ENCODE assay signal across 18 cellular contexts in the genomic region with DNA sequence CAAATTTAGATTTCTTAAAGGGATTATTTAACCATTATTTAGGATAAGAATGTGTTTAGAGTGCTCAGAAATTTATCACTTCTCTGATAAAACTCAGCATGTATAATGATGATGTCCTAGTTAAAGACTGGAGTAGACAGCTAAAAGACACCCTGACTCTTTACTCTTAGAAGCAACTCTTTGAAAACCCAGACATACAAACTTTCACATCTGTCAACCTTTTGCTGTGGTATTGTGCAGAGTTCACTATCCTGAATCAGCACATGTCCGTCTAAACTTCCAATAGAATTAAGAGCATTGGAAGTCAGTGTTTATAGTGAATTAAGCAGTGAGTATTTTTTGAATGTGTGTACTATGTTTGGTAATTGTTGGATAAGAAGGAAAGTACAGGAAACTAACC. TPM values are rescaled to one million over a fixed set of nuclear protein-coding genes. Genes with fewer than 3 reads are reported as not detected.
A peak's percentile ranks its signal among the peaks of the same experiment; 100 is the strongest.
DNase-seq lines count a peak whose midpoint lies in the region; ATAC-seq and TF ChIP-seq lines count a peak whose summit lies in the region.
"Had no signal": no experiment of that assay in that cellular context is flagged by ENCODE, and none has a peak within 500 bp of the region (broad histone marks: within the 10 kb centered on the region; RNA-seq: fewer than 3 reads in every experiment).

No MANE protein-coding gene starts in this region.

- ATAC-seq in activated T-cell treated with anti-CD3 and anti-CD28 coated beads, Interleukin-2, amount 50 U/mL, for 72 hours (replicated peaks in 1 of 2): no peak
- ATAC-seq in activated T-helper 17 cell treated with anti-CD3 and anti-CD28 coated beads, Interleukin-2, amount 50 U/mL, for 72 hours (replicated peaks): no peak
- ATAC-seq: Panc1, Right ventricle myocardium inferior had no signal

- H3F3A ChIP-seq in smooth muscle cell (ENCODE audit: low read depth): no peaks in the 10 kb centered on the region

- H3K79me2 ChIP-seq in Karpas-422 (ENCODE audit: low read length) (peaks cover 100% of the 10 kb centered on the region), smooth muscle cell (ENCODE audit: low read depth) (peaks cover 62% of the 10 kb centered on the region)

- no peaks in the 10 kb centered on the region for H3K36me3 ChIP-seq in Karpas-422 (ENCODE audit: insufficient read depth, low read length)
- H3K36me3 ChIP-seq in smooth muscle cell (ENCODE audit: low read depth): no peaks in the 10 kb centered on the region
- H3K36me3 ChIP-seq in WERI-Rb-1: no peaks in the 10 kb centered on the region
- H3K36me3 ChIP-seq: HAP-1 had no signal

- H3K27me3 Mint-ChIP-seq in activated T-cell treated with anti-CD3 and anti-CD28 coated beads, Interleukin-2, amount 50 U/mL, for 72 hours (ENCODE audit: low read depth): no peaks in the 10 kb centered on the region
- H3K27me3 Mint-ChIP-seq in activated T-cell treated with anti-CD3 and anti-CD28 coated beads, Interleukin-2, amount 50 U/mL, for 24 hours: no peaks in the 10 kb centered on the region
- H3K27me3 Mint-ChIP-seq in activated T-helper 17 cell treated with anti-CD3 and anti-CD28 coated beads, Interleukin-2, amount 50 U/mL, for 72 hours: no peaks in the 10 kb centered on the region

- H4K20me1 ChIP-seq in Karpas-422 (ENCODE audit: insufficient read depth, low read depth, low read length) (peaks cover 23% of the 10 kb centered on the region), smooth muscle cell (ENCODE audit: low read depth) (no peaks in the 10 kb centered on the region)

- H3K9me3 ChIP-seq in Karpas-422 (ENCODE audit: low read length) (no peaks in the 10 kb centered on the region), smooth muscle cell (replicated peaks; ENCODE audit: low read depth) (no peaks in the 10 kb centered on the region), WERI-Rb-1 (ENCODE audit: severe bottlenecking) (no peaks in the 10 kb centered on the region)
- H3K9me3 ChIP-seq: HAP-1, SK-N-SH had no signal

- H3K36me3 Mint-ChIP-seq in activated T-cell treated with anti-CD3 and anti-CD28 coated beads, Interleukin-2, amount 50 U/mL, for 72 hours (ENCODE audit: insufficient read depth in 2 of 2): no peaks in the 10 kb centered on the region
- no peaks in the 10 kb centered on the region for H3K36me3 Mint-ChIP-seq in activated T-cell treated with anti-CD3 and anti-CD28 coated beads, Interleukin-2, amount 50 U/mL, for 24 hours (ENCODE audit: low read depth)
- H3K36me3 Mint-ChIP-seq in activated T-helper 17 cell treated with anti-CD3 and anti-CD28 coated beads, Interleukin-2, amount 50 U/mL, for 72 hours (ENCODE audit: low read depth): no peaks in the 10 kb centered on the region

- H3K4me3 ChIP-seq in Karpas-422 (ENCODE audit: low read length): no peak overlapping the region
- H3K4me3 ChIP-seq in smooth muscle cell: no peak overlapping the region
- H3K4me3 ChIP-seq in WERI-Rb-1 (ENCODE audit: low read depth, low read length): no peak overlapping the region
- H3K4me3 ChIP-seq: HAP-1 had no signal

- H3K9ac ChIP-seq in Karpas-422 (ENCODE audit: low read length) (no peak overlapping the region), smooth muscle cell (ENCODE audit: low read depth) (no peak overlapping the region)
- H3K9ac ChIP-seq: SK-N-SH had no signal

- H3K27me3 ChIP-seq in Karpas-422 (ENCODE audit: low read length): no peaks in the 10 kb centered on the region
- no peaks in the 10 kb centered on the region for H3K27me3 ChIP-seq in smooth muscle cell (ENCODE audit: low read depth)
- H3K27me3 ChIP-seq in WERI-Rb-1 (ENCODE audit: insufficient read depth, low read depth, severe bottlenecking): no peaks in the 10 kb centered on the region

- TF ChIP-seq CTCF in smooth muscle cell (IDR thresholded peaks at IDR 0.05; ENCODE audit: borderline replicate concordance, insufficient read depth, poor library complexity, severe bottlenecking): no peak
- TF ChIP-seq CTCF in WERI-Rb-1 (IDR thresholded peaks at IDR 0.05; ENCODE audit: low read depth, low read length): no peak

- WGBS in smooth muscle cell (ENCODE audit: low lambda C conversion rate): 46% methylated on average over 1 of the region's 1 CpG

- no peaks in the 10 kb centered on the region for H3K9me3 Mint-ChIP-seq in activated T-cell treated with anti-CD3 and anti-CD28 coated beads, Interleukin-2, amount 50 U/mL, for 72 hours
- H3K9me3 Mint-ChIP-seq in activated T-cell treated with anti-CD3 and anti-CD28 coated beads, Interleukin-2, amount 50 U/mL, for 24 hours: no peaks in the 10 kb centered on the region
- no peaks in the 10 kb centered on the region for H3K9me3 Mint-ChIP-seq in activated T-helper 17 cell treated with anti-CD3 and anti-CD28 coated beads, Interleukin-2, amount 50 U/mL, for 72 hours

- DNase-seq in activated T-cell treated with anti-CD3 and anti-CD28 coated beads, Interleukin-2, amount 50 U/mL, for 72 hours: no peak
- no peak for DNase-seq in activated T-cell treated with anti-CD3 and anti-CD28 coated beads, Interleukin-2, amount 50 U/mL, for 24 hours
- no peak for DNase-seq in Karpas-422
- no peak for DNase-seq in smooth muscle cell (lab: John Stamatoyannopoulos, UW; ENCODE audit: unreplicated experiment)
- no peak for DNase-seq in cerebellum (ENCODE audit: low spot score)
- DNase-seq in WERI-Rb-1: no peak
- no peak for DNase-seq in MV-4-11 (lab: John Stamatoyannopoulos, UW)
- DNase-seq: C1 segment of cervical spinal cord, COR-L47, IMR-90, NCI-H1417, NCI-H187 treated with DMSO at 0.1 percent for 48 hours, NCI-H774, SK-N-SH had no signal

- H3K4me2 ChIP-seq in Karpas-422 (ENCODE audit: low read depth, low read length, poor library complexity, severe bottlenecking) (peak overlapping the region; percentile 53), smooth muscle cell (no peak overlapping the region)
- H3K4me2 ChIP-seq: SK-N-SH had no signal

- H3K27ac ChIP-seq in Karpas-422 (ENCODE audit: low read length) (peak overlapping the region; percentile 57), smooth muscle cell (ENCODE audit: low read depth) (peak overlapping the region; percentile 48), WERI-Rb-1 (no peak overlapping the region)

- H3K27ac Mint-ChIP-seq in activated T-cell treated with anti-CD3 and anti-CD28 coated beads, Interleukin-2, amount 50 U/mL, for 72 hours: peak overlapping the region; percentile 7
- no peak overlapping the region for H3K27ac Mint-ChIP-seq in activated T-cell treated with anti-CD3 and anti-CD28 coated beads, Interleukin-2, amount 50 U/mL, for 24 hours
- H3K27ac Mint-ChIP-seq in activated T-helper 17 cell treated with anti-CD3 and anti-CD28 coated beads, Interleukin-2, amount 50 U/mL, for 72 hours: peak overlapping the region; percentile 7

- H2AFZ ChIP-seq in Karpas-422 (ENCODE audit: low read length) (no peak overlapping the region), smooth muscle cell (ENCODE audit: low read depth) (no peak overlapping the region)

- H3K4me1 Mint-ChIP-seq in activated T-cell treated with anti-CD3 and anti-CD28 coated beads, Interleukin-2, amount 50 U/mL, for 72 hours (ENCODE audit: low read depth): peaks cover 70% of the 10 kb centered on the region
- peaks cover 76% of the 10 kb centered on the region for H3K4me1 Mint-ChIP-seq in activated T-cell treated with anti-CD3 and anti-CD28 coated beads, Interleukin-2, amount 50 U/mL, for 24 hours (ENCODE audit: low read depth)
- peaks cover 46% of the 10 kb centered on the region for H3K4me1 Mint-ChIP-seq in activated T-helper 17 cell treated with anti-CD3 and anti-CD28 coated beads, Interleukin-2, amount 50 U/mL, for 72 hours

- no peaks in the 10 kb centered on the region for H3K9me2 ChIP-seq in Karpas-422 (replicated peaks; ENCODE audit: insufficient read depth, low read length)
- H3K9me2 ChIP-seq: SK-N-SH had no signal

- peaks cover 98% of the 10 kb centered on the region for H3K4me1 ChIP-seq in Karpas-422 (ENCODE audit: low read length)
- H3K4me1 ChIP-seq in smooth muscle cell (ENCODE audit: low read depth): peaks cover 27% of the 10 kb centered on the region

- peak overlapping the region in 1 of 2 donors; percentile 11 for H3K4me3 Mint-ChIP-seq in activated T-cell treated with anti-CD3 and anti-CD28 coated beads, Interleukin-2, amount 50 U/mL, for 72 hours
- no peak overlapping the region for H3K4me3 Mint-ChIP-seq in activated T-cell treated with anti-CD3 and anti-CD28 coated beads, Interleukin-2, amount 50 U/mL, for 24 hours
- H3K4me3 Mint-ChIP-seq in activated T-helper 17 cell treated with anti-CD3 and anti-CD28 coated beads, Interleukin-2, amount 50 U/mL, for 72 hours: peak overlapping the region; percentile 32

RNA-seq across cellular contexts. Expression of a gene that starts 24.9 kb away (rescaled TPM):
- 10 to 100 TPM; 18.3 to 19.6 TPM for total RNA-seq in activated T-cell treated with anti-CD3 and anti-CD28 coated beads, Interleukin-2, amount 50 U/mL, for 72 hours
- total RNA-seq in Karpas-422 (2014; rRNA removed; shearing (Covaris generic); ENCODE audit: low replicate concordance): 43.0 and 45.3 TPM in 2 replicates
- 1 to 10 TPM; 6.7 to 9.8 TPM for total RNA-seq in activated T-helper 17 cell treated with anti-CD3 and anti-CD28 coated beads, Interleukin-2, amount 50 U/mL, for 72 hours
- 12.7 and 13.5 TPM in 2 replicates for total RNA-seq in smooth muscle cell
- polyA plus RNA-seq in smooth muscle cell: 2.1 and 7.4 TPM in 2 replicates
- total RNA-seq in cerebellum: 33.3 TPM
